In the genomic region with DNA sequence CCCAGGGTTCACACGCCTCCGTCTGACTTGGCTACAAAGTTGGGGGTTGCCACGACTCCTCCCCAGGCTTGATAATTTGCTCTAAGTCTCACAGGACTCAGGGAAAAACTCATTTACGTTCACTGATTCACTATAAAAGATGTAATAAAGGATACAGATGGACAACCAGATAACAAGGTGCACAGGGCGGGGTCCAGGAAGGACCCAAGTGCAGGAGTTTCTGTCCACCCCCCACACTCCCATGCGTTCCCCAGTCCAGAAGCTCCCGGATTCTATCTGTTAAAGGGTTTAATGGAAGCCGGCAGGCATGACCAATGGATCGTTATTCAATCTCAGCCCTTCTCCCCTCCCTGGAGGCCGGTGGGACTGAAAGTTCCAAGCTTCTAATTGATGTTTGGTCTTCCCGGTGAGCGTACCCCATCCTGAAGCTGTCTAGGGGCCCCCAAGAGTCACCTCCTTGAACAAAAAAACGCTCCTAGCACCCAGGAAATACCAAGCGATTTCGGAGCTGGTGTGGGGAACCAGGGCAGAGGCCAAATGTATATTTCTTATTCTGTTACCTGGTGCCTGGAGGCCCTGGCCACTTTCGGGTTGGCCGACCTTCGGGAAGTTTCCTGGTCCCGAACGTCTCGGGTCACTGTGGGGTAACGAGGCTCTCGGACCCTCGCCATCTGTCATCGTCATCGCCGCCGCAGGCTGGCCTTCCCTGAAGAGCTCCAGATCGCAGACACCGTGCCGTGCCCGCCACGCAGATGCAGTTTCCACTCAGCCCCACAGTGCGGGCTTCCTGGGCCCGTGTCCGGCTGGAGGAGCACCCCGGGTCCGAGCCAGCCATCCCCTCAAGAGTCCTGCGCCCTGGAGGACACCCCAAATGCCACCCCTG, we compare ENCODE assay signal across 12 cellular contexts. TPM values are rescaled to one million over a fixed set of nuclear protein-coding genes. Genes with fewer than 3 reads are reported as not detected.
DNase-seq lines count a peak whose midpoint lies in the region; ATAC-seq, FAIRE-seq and TF ChIP-seq lines count a peak whose summit lies in the region.
"Had no signal": no experiment of that assay in that cellular context is flagged by ENCODE, and none has a peak within 500 bp of the region (broad histone marks: within the 10 kb centered on the region; RNA-seq: fewer than 3 reads in every experiment).

No MANE protein-coding gene starts in this region.

- H3K4me3 ChIP-seq in GM12878 (no peak overlapping the region), lower lobe of right lung (no peak overlapping the region), thyroid gland (replicated peaks in 1 of 3) (no peak overlapping the region)
- H3K4me3 ChIP-seq: GM23338 had no signal

- SMC1A ChIA-PET in GM12878 (lab: Charles Lee; ENCODE audit: uncharacterized antibody, unreplicated experiment): no interaction called here

- no peak overlapping the region for H2AFZ ChIP-seq in GM12878 (ENCODE audit: control insufficient read depth, low read depth, low read length)
- H2AFZ ChIP-seq: GM23338 had no signal

- intact Hi-C loops in GM12878 (cut with micrococcal nuclease; ENCODE audit: unreplicated experiment): no loop called here
- intact Hi-C loops in lower lobe of right lung (cut with DNase I): no loop called here
- intact Hi-C loops in thyroid gland (cut with DNase I): no loop called here

- in situ Hi-C loops in GM12878 (cut with MboI): no loop called here

- H3K27ac ChIP-seq in GM12878 (ENCODE audit: control insufficient read depth, insufficient read depth): no peak overlapping the region
- no peak overlapping the region for H3K27ac ChIP-seq in lower lobe of right lung
- no peak overlapping the region for H3K27ac ChIP-seq in thyroid gland

- no peaks in the 10 kb centered on the region for H3K36me3 ChIP-seq in GM12878 (ENCODE audit: control insufficient read depth in 2 of 2, insufficient read depth in 2 of 2, low read length in 1 of 2)
- H3K36me3 ChIP-seq in lower lobe of right lung: no peaks in the 10 kb centered on the region
- no peaks in the 10 kb centered on the region for H3K36me3 ChIP-seq in thyroid gland

- no peak for FAIRE-seq in GM12878 (lab: Jason Lieb, UNC)
- FAIRE-seq: endometrium had no signal

- no peak overlapping the region for H3K9ac ChIP-seq in GM12878 (ENCODE audit: control insufficient read depth, insufficient read depth, low read length)

- no peak for TF ChIP-seq EP300 in GM12878 (IDR thresholded peaks at IDR 0.05; ENCODE audit: borderline replicate concordance in 1 of 2, control insufficient read depth in 1 of 2, low read depth in 2 of 2, low read length in 2 of 2)

- CTCF ChIA-PET in GM12878 (lab: Yijun Ruan, JAX): no interaction called here

- BruUV-seq in GM12878 (replicated peaks; lab: Mats Ljungman, UMichigan): no TSS peak

- ATAC-seq in GM12878 (no peak), lower lobe of right lung (no peak), HG02610 (IDR thresholded peaks at IDR 0.05; ENCODE audit: unreplicated experiment) (no peak)
- ATAC-seq: GM23338 had no signal

- TF ChIP-seq POLR2A in GM12878 (IDR thresholded peaks at IDR 0.05; ENCODE audit: low read depth, low read length): no peak
- TF ChIP-seq POLR2A in thyroid gland (IDR thresholded peaks at IDR 0.05): no peak

- no peaks in the 10 kb centered on the region for H3K79me2 ChIP-seq in GM12878 (ENCODE audit: control insufficient read depth, insufficient read depth, low read length)

- H3K9me3 ChIP-seq in GM12878 (replicated peaks; ENCODE audit: control insufficient read depth, insufficient read depth, low read length) (no peaks in the 10 kb centered on the region), lower lobe of right lung (no peaks in the 10 kb centered on the region), thyroid gland (no peaks in the 10 kb centered on the region)

- DNase-seq in activated effector memory CD4-positive, alpha-beta T cell treated with anti-CD3 and anti-CD28 coated beads, Interleukin-2, amount 50 U/mL, for 16 hours: peak; percentile 50
- no peak for DNase-seq in activated effector memory CD4-positive, alpha-beta T cell treated with Interleukin-2 at 50 U/mL for 16 hours
- DNase-seq in GM12878 (ENCODE audit: low read depth, low spot score): no peak
- DNase-seq in lower lobe of right lung: peak; percentile 36
- DNase-seq in thyroid gland: peak; percentile 1
- no peak for DNase-seq in OCI-M2 (lab: John Stamatoyannopoulos, UW; ENCODE audit: unreplicated experiment)
- no peak for DNase-seq in NCI-H187 treated with DMSO at 0.1 percent for 48 hours (lab: John Stamatoyannopoulos, UW)
- DNase-seq: NCI-H1930, NCI-H524 treated with DMSO at 0.1 percent for 48 hours had no signal

- 60% methylated on average over 31 of the region's 39 CpGs for WGBS in GM12878 (ENCODE audit: insufficient coverage, insufficient replicate concordance, low lambda C conversion rate, missing lambda C conversion rate)
- 93 to 94% methylated on average over 37 to 39 of the region's 39 CpGs for WGBS in thyroid gland, 2 donors

- H3K4me2 ChIP-seq in GM12878 (ENCODE audit: control insufficient read depth, insufficient read depth): no peak overlapping the region
- H3K4me2 ChIP-seq: GM23338 had no signal

- no peak for TF ChIP-seq RAD21 in GM12878 (IDR thresholded peaks at IDR 0.05; ENCODE audit: insufficient read depth, low read depth, low read length)

- POLR2A ChIA-PET in GM12878 (lab: Charles Lee): no interaction called here

- H3K27me3 ChIP-seq in GM12878 (replicated peaks in 1 of 2; ENCODE audit: control insufficient read depth in 2 of 2, insufficient read depth in 2 of 2, low read length in 1 of 2) (no peaks in the 10 kb centered on the region), lower lobe of right lung (ENCODE audit: low read depth) (no peaks in the 10 kb centered on the region), thyroid gland (no peaks in the 10 kb centered on the region)

- H4K20me1 ChIP-seq in GM12878 (ENCODE audit: control insufficient read depth, insufficient read depth): no peaks in the 10 kb centered on the region

- no peaks in the 10 kb centered on the region for H3K4me1 ChIP-seq in GM12878 (ENCODE audit: control insufficient read depth, insufficient read depth, low read length)
- H3K4me1 ChIP-seq in lower lobe of right lung: no peaks in the 10 kb centered on the region
- H3K4me1 ChIP-seq in thyroid gland: peaks cover 12 to 22% of the 10 kb centered on the region in 2 donors

- RAD21 ChIA-PET in GM12878 (lab: Charles Lee; ENCODE audit: unreplicated experiment): no interaction called here

- no peak for TF ChIP-seq CTCF in GM12878 (IDR thresholded peaks at IDR 0.05 in 2 of 3, conservative IDR thresholded peaks at IDR 0.05 in 1 of 3; ENCODE audit: control insufficient read depth in 2 of 3, extremely low read depth in 1 of 3, insufficient read depth in 1 of 3, low read depth in 3 of 3, low read length in 3 of 3)
- TF ChIP-seq CTCF in lower lobe of right lung (IDR thresholded peaks at IDR 0.05): no peak
- no peak for TF ChIP-seq CTCF in thyroid gland (IDR thresholded peaks at IDR 0.05)

TF ChIP-seq in GM12878, 131 proteins besides CTCF, POLR2A, EP300 and RAD21:
- TF ChIP-seq, protein P1, sequence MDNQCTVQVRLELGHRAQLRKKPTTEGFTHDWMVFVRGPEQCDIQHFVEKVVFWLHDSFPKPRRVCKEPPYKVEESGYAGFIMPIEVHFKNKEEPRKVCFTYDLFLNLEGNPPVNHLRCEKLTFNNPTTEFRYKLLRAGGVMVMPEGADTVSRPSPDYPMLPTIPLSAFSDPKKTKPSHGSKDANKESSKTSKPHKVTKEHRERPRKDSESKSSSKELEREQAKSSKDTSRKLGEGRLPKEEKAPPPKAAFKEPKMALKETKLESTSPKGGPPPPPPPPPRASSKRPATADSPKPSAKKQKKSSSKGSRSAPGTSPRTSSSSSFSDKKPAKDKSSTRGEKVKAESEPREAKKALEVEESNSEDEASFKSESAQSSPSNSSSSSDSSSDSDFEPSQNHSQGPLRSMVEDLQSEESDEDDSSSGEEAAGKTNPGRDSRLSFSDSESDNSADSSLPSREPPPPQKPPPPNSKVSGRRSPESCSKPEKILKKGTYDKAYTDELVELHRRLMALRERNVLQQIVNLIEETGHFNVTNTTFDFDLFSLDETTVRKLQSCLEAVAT (IDR thresholded peaks at IDR 0.05): peak; percentile 41; the same call in 1 of the 2 replicates
- TF ChIP-seq HDAC6 (IDR thresholded peaks at IDR 0.05; ENCODE audit: unreplicated experiment): no peak

RNA-seq across cellular contexts. Expression of a gene that starts 13.5 kb away (rescaled TPM):
- total RNA-seq in GM12878 (2013; cell fraction: nucleolus; rRNA removed): 0.58 and 0.81 TPM in 2 replicates
- total RNA-seq in GM12878 (2014; rRNA removed) (2.5 and 3.7 TPM in 2 replicates), GM12878 (2014; rRNA removed; fragmentation: Illumina TruSeq; extraction: Trizol) (0.69 and 0.72 TPM in 2 replicates), GM12878 (2021) (3.5 TPM in 2 replicates), lower lobe of right lung (59.8 TPM), thyroid gland (10 to 100 TPM; 57.5 to 89.7 (median 73.3) TPM)
- polyA plus RNA-seq in GM12878 (2011; ENCODE audit: low read depth): 0.91 TPM
- polyA plus RNA-seq in GM12878 (2011; rRNA removed) (0.19 and 0.20 TPM in 2 replicates), GM12878 (2014; fragmentation: Illumina TruSeq; extraction: Trizol) (0.25 TPM in 1 of 2 replicates, not detected in the other), GM12878 (2014; fragmentation: Nextera tagmentation; extraction: Ambion mirVana) (under 1 TPM; 0.05 TPM), GM12878 (2014; rRNA removed) (2.2 and 2.7 TPM in 2 replicates), GM12878 (2016; fragmentation: Nextera tagmentation; extraction: Ambion mirVana) (not detected)
- 1.5 and 2.0 TPM in 2 replicates for polyA plus RNA-seq in GM12878 (2011; cell fraction: cytosol; rRNA removed)
- polyA plus RNA-seq in GM12878 (2011; cell fraction: nucleus; rRNA removed): 1.3 and 1.4 TPM in 2 replicates
- polyA plus RNA-seq in GM12878 (2012): 3.2 and 3.4 TPM in 2 replicates
- 0.88 and 1.3 TPM in 2 replicates for polyA minus RNA-seq in GM12878 (2011; rRNA and poly(A)+ RNA removed)
- 1.2 and 2.6 TPM in 2 replicates for polyA minus RNA-seq in GM12878 (2011; cell fraction: cytosol; rRNA and poly(A)+ RNA removed)
- polyA minus RNA-seq in GM12878 (2011; cell fraction: nucleus; rRNA and poly(A)+ RNA removed): 0.24 and 1.6 TPM in 2 replicates

Comparison
In these comparisons a context has a peak if more than half of its experiments do, and no peak if none do; other contexts are left out.
1. DNase-seq: peak in activated effector memory CD4-positive, alpha-beta T cell treated with anti-CD3 and anti-CD28 coated beads, Interleukin-2, amount 50 U/mL, for 16 hours (single experiment), lower lobe of right lung (single experiment) and thyroid gland (2 of 2); none in activated effector memory CD4-positive, alpha-beta T cell treated with Interleukin-2 at 50 U/mL for 16 hours (single experiment), GM12878 (single experiment), OCI-M2 (single experiment) and NCI-H187 treated with DMSO at 0.1 percent for 48 hours (single experiment).
2. RNA of a gene that starts 13.5 kb away (total RNA-seq): 57.5 to 89.7 TPM in thyroid gland and 59.8 TPM in lower lobe of right lung (single experiment); 0.58 to 3.7 TPM in GM12878; every median in the first group is over 10 times any median in the second.